In the genomic region with DNA sequence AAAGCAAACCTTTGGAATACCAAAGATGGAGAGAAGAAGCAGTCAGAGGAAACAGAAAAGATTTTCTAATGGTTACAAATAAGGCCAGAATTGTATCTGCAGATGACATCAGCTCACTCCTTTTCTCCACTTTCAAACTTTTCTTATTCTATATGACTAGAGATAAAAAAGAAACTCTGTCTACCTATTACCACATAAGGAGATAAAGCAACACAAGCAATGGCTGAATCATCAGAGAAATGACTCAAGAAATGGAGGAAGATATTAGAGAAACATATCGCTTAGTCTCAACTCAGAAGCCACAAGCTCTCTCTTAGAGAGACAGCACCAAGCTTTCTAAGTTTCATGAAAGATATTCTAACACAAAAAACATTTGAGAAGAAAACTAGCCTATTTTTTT, we compare ENCODE assay signal across 15 cellular contexts.
A peak's percentile ranks its signal among the peaks of the same experiment; 100 is the strongest.
DNase-seq lines count a peak whose midpoint lies in the region; ATAC-seq and TF ChIP-seq lines count a peak whose summit lies in the region.
"Had no signal": no experiment of that assay in that cellular context is flagged by ENCODE, and none has a peak within 500 bp of the region (broad histone marks: within the 10 kb centered on the region; RNA-seq: fewer than 3 reads in every experiment).

No MANE protein-coding gene starts in this region.

- no peak overlapping the region for H3K27ac Mint-ChIP-seq in GM23338
- no peak overlapping the region for H3K27ac Mint-ChIP-seq in Calu3 (ENCODE audit: unreplicated experiment)

- H3K79me2 ChIP-seq in GM23338 (replicated peaks; ENCODE audit: insufficient read depth) = no peaks in the 10 kb centered on the region

- H3K4me2 ChIP-seq in GM23338 = no peak overlapping the region

- H3K36me3 Mint-ChIP-seq in GM23338 (ENCODE audit: low read depth) = peaks cover 6% of the 10 kb centered on the region; the same call in 1 of the 3 replicates
- no peaks in the 10 kb centered on the region for H3K36me3 Mint-ChIP-seq in Calu3 (ENCODE audit: insufficient read depth, unreplicated experiment)

- no peak overlapping the region for H3K4me3 Mint-ChIP-seq in GM23338
- H3K4me3 Mint-ChIP-seq in Calu3 (ENCODE audit: low read depth, unreplicated experiment) = no peak overlapping the region
- H3K4me3 Mint-ChIP-seq: neural crest cell had no signal

- peak; percentile 22 for ATAC-seq in GM18870 (IDR thresholded peaks at IDR 0.05; ENCODE audit: unreplicated experiment)
- ATAC-seq in HG02588 (IDR thresholded peaks at IDR 0.05; ENCODE audit: unreplicated experiment) = peak; percentile 14
- ATAC-seq in HG03469 (IDR thresholded peaks at IDR 0.05; ENCODE audit: unreplicated experiment) = peak; percentile 16
- ATAC-seq in GM23338 = no peak

- no TSS peak for BruUV-seq in Calu3 (replicated peaks; lab: Mats Ljungman, UMichigan)

- no peaks in the 10 kb centered on the region for H3K27me3 ChIP-seq in GM23338 (ENCODE audit: insufficient read depth)
- H3K27me3 ChIP-seq: testis had no signal

- DNase-seq in iris pigment epithelial cell (ENCODE audit: low read depth) (peak; percentile 5), ecto neural progenitor cell (ENCODE audit: low spot score) (no peak), GM23338 (ENCODE audit: low spot score) (no peak), Calu3 (no peak), HUDEP-2 (lab: John Stamatoyannopoulos, UW; ENCODE audit: unreplicated experiment in 76 of 76) (no peak)
- DNase-seq: activated naive CD4-positive, alpha-beta T cell treated with Interleukin-2 at 50 U/mL for 16 hours; GF-D8; NCI-H1417 treated with DMSO at 0.1 percent for 48 hours; NCI-H526 treated with DMSO at 0.1 percent for 48 hours; small intestine; testis had no signal

- H3K4me1 Mint-ChIP-seq in GM23338 (peaks cover 3% of the 10 kb centered on the region; the same call in 2 of the 3 replicates), Calu3 (ENCODE audit: low read depth, unreplicated experiment) (no peaks in the 10 kb centered on the region)

- TF ChIP-seq CTCF in GM23338 (conservative IDR thresholded peaks at IDR 0.05; ENCODE audit: low read depth in 2 of 2) (no peak), Calu3 (IDR thresholded peaks at IDR 0.05; ENCODE audit: unreplicated experiment) (no peak)

- H3K9me2 ChIP-seq in GM23338 (ENCODE audit: insufficient read depth) = 0 out of 2 replicates have a peak, but pooled peaks cover 3% of the 10 kb centered on the region

- CTCF ChIA-PET in Calu3 (lab: Charles Lee) = no interaction called here

- no peaks in the 10 kb centered on the region for H4K20me1 ChIP-seq in GM23338 (replicated peaks; ENCODE audit: insufficient read depth)

- H2AFZ ChIP-seq in GM23338 = no peak overlapping the region

- intact Hi-C loops in Calu3 (cut with micrococcal nuclease; ENCODE audit: unreplicated experiment) = no loop called here

- no peak overlapping the region for H3K27ac ChIP-seq in GM23338 (ENCODE audit: low read depth)
- H3K27ac ChIP-seq: testis had no signal

- H3K9me3 Mint-ChIP-seq in GM23338 (peaks cover 6% of the 10 kb centered on the region; the same call in 2 of the 3 replicates), Calu3 (ENCODE audit: low read depth, unreplicated experiment) (peaks cover 3% of the 10 kb centered on the region)
- H3K9me3 Mint-ChIP-seq: neural crest cell had no signal

- H3K27me3 Mint-ChIP-seq in GM23338 (ENCODE audit: insufficient read depth, low read depth, poor library complexity) (no peaks in the 10 kb centered on the region), Calu3 (ENCODE audit: unreplicated experiment) (no peaks in the 10 kb centered on the region)

- H3K4me3 ChIP-seq in GM23338 = no peak overlapping the region
- H3K4me3 ChIP-seq: testis had no signal

- H3F3A ChIP-seq in GM23338 (replicated peaks; ENCODE audit: low read depth) = no peaks in the 10 kb centered on the region

- no peaks in the 10 kb centered on the region for H3K36me3 ChIP-seq in GM23338 (ENCODE audit: insufficient read depth)

- H3K4me1 ChIP-seq in GM23338 (ENCODE audit: insufficient read depth) = 0 out of 2 replicates have a peak, but pooled peaks cover 3% of the 10 kb centered on the region
- H3K4me1 ChIP-seq: testis had no signal

TF ChIP-seq in GM23338, 12 proteins besides CTCF, POLR2A, EP300 and RAD21 (continues in another document):
- no peak for TF ChIP-seq EZH2phosphoT487 (IDR thresholded peaks at IDR 0.05; ENCODE audit: unreplicated experiment)
- no peak for TF ChIP-seq EZH2 (IDR thresholded peaks at IDR 0.05; ENCODE audit: low read depth, unreplicated experiment)
- TF ChIP-seq, protein P1, sequence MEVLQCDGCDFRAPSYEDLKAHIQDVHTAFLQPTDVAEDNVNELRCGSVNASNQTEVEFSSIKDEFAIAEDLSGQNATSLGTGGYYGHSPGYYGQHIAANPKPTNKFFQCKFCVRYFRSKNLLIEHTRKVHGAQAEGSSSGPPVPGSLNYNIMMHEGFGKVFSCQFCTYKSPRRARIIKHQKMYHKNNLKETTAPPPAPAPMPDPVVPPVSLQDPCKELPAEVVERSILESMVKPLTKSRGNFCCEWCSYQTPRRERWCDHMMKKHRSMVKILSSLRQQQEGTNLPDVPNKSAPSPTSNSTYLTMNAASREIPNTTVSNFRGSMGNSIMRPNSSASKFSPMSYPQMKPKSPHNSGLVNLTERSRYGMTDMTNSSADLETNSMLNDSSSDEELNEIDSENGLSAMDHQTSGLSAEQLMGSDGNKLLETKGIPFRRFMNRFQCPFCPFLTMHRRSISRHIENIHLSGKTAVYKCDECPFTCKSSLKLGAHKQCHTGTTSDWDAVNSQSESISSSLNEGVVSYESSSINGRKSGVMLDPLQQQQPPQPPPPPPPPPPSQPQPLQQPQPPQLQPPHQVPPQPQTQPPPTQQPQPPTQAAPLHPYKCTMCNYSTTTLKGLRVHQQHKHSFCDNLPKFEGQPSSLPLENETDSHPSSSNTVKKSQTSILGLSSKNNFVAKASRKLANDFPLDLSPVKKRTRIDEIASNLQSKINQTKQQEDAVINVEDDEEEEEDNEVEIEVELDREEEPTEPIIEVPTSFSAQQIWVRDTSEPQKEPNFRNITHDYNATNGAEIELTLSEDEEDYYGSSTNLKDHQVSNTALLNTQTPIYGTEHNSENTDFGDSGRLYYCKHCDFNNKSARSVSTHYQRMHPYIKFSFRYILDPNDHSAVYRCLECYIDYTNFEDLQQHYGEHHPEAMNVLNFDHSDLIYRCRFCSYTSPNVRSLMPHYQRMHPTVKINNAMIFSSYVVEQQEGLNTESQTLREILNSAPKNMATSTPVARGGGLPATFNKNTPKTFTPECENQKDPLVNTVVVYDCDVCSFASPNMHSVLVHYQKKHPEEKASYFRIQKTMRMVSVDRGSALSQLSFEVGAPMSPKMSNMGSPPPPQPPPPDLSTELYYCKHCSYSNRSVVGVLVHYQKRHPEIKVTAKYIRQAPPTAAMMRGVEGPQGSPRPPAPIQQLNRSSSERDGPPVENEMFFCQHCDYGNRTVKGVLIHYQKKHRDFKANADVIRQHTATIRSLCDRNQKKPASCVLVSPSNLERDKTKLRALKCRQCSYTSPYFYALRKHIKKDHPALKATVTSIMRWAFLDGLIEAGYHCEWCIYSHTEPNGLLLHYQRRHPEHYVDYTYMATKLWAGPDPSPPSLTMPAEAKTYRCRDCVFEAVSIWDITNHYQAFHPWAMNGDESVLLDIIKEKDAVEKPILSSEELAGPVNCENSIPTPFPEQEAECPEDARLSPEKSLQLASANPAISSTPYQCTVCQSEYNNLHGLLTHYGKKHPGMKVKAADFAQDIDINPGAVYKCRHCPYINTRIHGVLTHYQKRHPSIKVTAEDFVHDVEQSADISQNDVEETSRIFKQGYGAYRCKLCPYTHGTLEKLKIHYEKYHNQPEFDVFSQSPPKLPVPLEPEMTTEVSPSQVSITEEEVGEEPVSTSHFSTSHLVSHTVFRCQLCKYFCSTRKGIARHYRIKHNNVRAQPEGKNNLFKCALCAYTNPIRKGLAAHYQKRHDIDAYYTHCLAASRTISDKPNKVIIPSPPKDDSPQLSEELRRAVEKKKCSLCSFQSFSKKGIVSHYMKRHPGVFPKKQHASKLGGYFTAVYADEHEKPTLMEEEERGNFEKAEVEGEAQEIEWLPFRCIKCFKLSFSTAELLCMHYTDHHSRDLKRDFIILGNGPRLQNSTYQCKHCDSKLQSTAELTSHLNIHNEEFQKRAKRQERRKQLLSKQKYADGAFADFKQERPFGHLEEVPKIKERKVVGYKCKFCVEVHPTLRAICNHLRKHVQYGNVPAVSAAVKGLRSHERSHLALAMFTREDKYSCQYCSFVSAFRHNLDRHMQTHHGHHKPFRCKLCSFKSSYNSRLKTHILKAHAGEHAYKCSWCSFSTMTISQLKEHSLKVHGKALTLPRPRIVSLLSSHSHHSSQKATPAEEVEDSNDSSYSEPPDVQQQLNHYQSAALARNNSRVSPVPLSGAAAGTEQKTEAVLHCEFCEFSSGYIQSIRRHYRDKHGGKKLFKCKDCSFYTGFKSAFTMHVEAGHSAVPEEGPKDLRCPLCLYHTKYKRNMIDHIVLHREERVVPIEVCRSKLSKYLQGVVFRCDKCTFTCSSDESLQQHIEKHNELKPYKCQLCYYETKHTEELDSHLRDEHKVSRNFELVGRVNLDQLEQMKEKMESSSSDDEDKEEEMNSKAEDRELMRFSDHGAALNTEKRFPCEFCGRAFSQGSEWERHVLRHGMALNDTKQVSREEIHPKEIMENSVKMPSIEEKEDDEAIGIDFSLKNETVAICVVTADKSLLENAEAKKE (CRISPR knock-in tag; IDR thresholded peaks at IDR 0.05) = no peak
- TF ChIP-seq STAT1 (IDR thresholded peaks at IDR 0.05; ENCODE audit: unreplicated experiment) = no peak
- TF ChIP-seq ZNF331 (CRISPR knock-in tag; IDR thresholded peaks at IDR 0.05; ENCODE audit: low read depth) = no peak
- TF ChIP-seq ZNF114 (CRISPR knock-in tag; IDR thresholded peaks at IDR 0.05) = no peak
